Comparison of ENCODE assay signal across 8 cellular contexts in genomic region chr19:51712461-51713081, GRCh38. TPM values are rescaled to one million over a fixed set of nuclear protein-coding genes. Genes with fewer than 3 reads are reported as not detected.
DNase-seq lines count a peak whose midpoint lies in the region; ATAC-seq and TF ChIP-seq lines count a peak whose summit lies in the region.

No MANE protein-coding gene starts in this region.

- no peak overlapping the region for H3K4me3 ChIP-seq in Jurkat, Clone E6-1 (ENCODE audit: low read length)
- H3K4me3 ChIP-seq in WI38 (ENCODE audit: low read depth, low read length) = no peak overlapping the region

- intact Hi-C loops in left colon (cut with DNase I, micrococcal nuclease) = no loop called here

- ATAC-seq in left colon (peak; percentile 51), HG03175 (IDR thresholded peaks at IDR 0.05; ENCODE audit: unreplicated experiment) (no peak), HG02870 (IDR thresholded peaks at IDR 0.05; ENCODE audit: unreplicated experiment) (no peak), HG02840 (IDR thresholded peaks at IDR 0.05; ENCODE audit: low FRiP score, unreplicated experiment) (no peak)

- TF ChIP-seq CTCF in WI38 (IDR thresholded peaks at IDR 0.05; ENCODE audit: low read depth, low read length) = peak; percentile 34; the same call in 1 of the 2 replicates

- peak; percentile 34 for DNase-seq in DMS79 (lab: John Stamatoyannopoulos, UW)
- peak; percentile 54 for DNase-seq in Jurkat, Clone E6-1 (ENCODE audit: low read depth, low spot score)
- no peak for DNase-seq in left colon
- no peak for DNase-seq in SKM-1 treated with dmso at 0.1 percent for 144 hours (lab: John Stamatoyannopoulos, UW; ENCODE audit: unreplicated experiment)

RNA-seq across cellular contexts. Expression of gene HAS1, which starts 11.2 kb away (rescaled TPM):
- polyA plus RNA-seq in Jurkat, Clone E6-1 (2012; ENCODE audit: insufficient read depth, insufficient read length) = not detected
- under 1 TPM; 0.21 to 0.28 TPM for total RNA-seq in left colon

RNA-seq across cellular contexts. Expression of gene SPACA6, which starts 19.4 kb away (rescaled TPM):
- polyA plus RNA-seq in Jurkat, Clone E6-1 (2012; ENCODE audit: insufficient read depth, insufficient read length) = 3.1 TPM
- total RNA-seq in left colon = 1 to 10 TPM; 4.1 to 5.2 TPM

RNA-seq across cellular contexts. Expression of gene FPR1, which starts 39.1 kb away (rescaled TPM):
- polyA plus RNA-seq in Jurkat, Clone E6-1 (2012; ENCODE audit: insufficient read depth, insufficient read length) = not detected
- 1 to 10 TPM in 1 of 2 donors, under 1 TPM in 1; 0.67 to 1.3 TPM for total RNA-seq in left colon

RNA-seq across cellular contexts. Expression of gene FPR2, which starts 48.4 kb away (rescaled TPM):
- not detected for polyA plus RNA-seq in Jurkat, Clone E6-1 (2012; ENCODE audit: insufficient read depth, insufficient read length)
- total RNA-seq in left colon = under 1 TPM in 1 of 2 donors, not detected in 1; 0.21 TPM

Comparison
In these comparisons a context has a peak if more than half of its experiments do, and no peak if none do; other contexts are left out.
1. DNase-seq: peak in DMS79 (single experiment) and Jurkat, Clone E6-1 (single experiment); none in left colon (0 of 2) and SKM-1 treated with dmso at 0.1 percent for 144 hours (single experiment).